15 cellular contexts compared by ENCODE assay signal in genomic region chr19:33953592-33953991, GRCh38.
DNase-seq lines count a peak whose midpoint lies in the region; ATAC-seq and TF ChIP-seq lines count a peak whose summit lies in the region.
"Had no signal": no experiment of that assay in that cellular context is flagged by ENCODE, and none has a peak within 500 bp of the region (broad histone marks: within the 10 kb centered on the region; RNA-seq: fewer than 3 reads in every experiment).

No MANE protein-coding gene starts in this region.

- H3K4me3 Mint-ChIP-seq in WTC11 (no peak overlapping the region), endodermal cell (no peak overlapping the region), osteocyte (ENCODE audit: unreplicated experiment) (no peak overlapping the region)
- H3K4me3 Mint-ChIP-seq: CD8-positive, alpha-beta memory T cell had no signal

- H3K27ac ChIP-seq in endodermal cell (ENCODE audit: low read depth, low read length) = no peak overlapping the region
- H3K27ac ChIP-seq: BLaER1 had no signal

- peaks cover 12% of the 10 kb centered on the region; the same call in 1 of the 2 replicates for H3K4me1 Mint-ChIP-seq in WTC11
- H3K4me1 Mint-ChIP-seq in endodermal cell = peaks cover 12% of the 10 kb centered on the region
- H3K4me1 Mint-ChIP-seq in osteocyte (ENCODE audit: unreplicated experiment) = no peaks in the 10 kb centered on the region
- H3K4me1 Mint-ChIP-seq: CD8-positive, alpha-beta memory T cell had no signal

- H3K36me3 Mint-ChIP-seq in WTC11 (no peaks in the 10 kb centered on the region), endodermal cell (ENCODE audit: low read depth) (no peaks in the 10 kb centered on the region), osteocyte (ENCODE audit: unreplicated experiment) (no peaks in the 10 kb centered on the region)
- H3K36me3 Mint-ChIP-seq: CD8-positive, alpha-beta memory T cell had no signal

- H3K4me3 ChIP-seq in endodermal cell (ENCODE audit: low read length) = no peak overlapping the region
- H3K4me3 ChIP-seq: BLaER1 had no signal

- POLR2A ChIA-PET in WTC11 (lab: Charles Lee) = no interaction called here

- ATAC-seq in WTC11 = peak; percentile 51

- no peaks in the 10 kb centered on the region for H3K9me3 ChIP-seq in endodermal cell (ENCODE audit: control insufficient read depth, low read length)
- H3K9me3 ChIP-seq: BLaER1 had no signal

- TF ChIP-seq CTCF in WTC11 (IDR thresholded peaks at IDR 0.05) (no peak), endodermal cell (conservative IDR thresholded peaks at IDR 0.05) (no peak), osteocyte (IDR thresholded peaks at IDR 0.05) (peak; percentile 13)

- no peak overlapping the region for H3K9ac ChIP-seq in endodermal cell (ENCODE audit: extremely low read depth, low read length, poor library complexity, severe bottlenecking)
- H3K9ac ChIP-seq: BLaER1 had no signal

- H3K9me3 Mint-ChIP-seq in WTC11 = no peaks in the 10 kb centered on the region
- peaks cover 1% of the 10 kb centered on the region for H3K9me3 Mint-ChIP-seq in endodermal cell
- no peaks in the 10 kb centered on the region for H3K9me3 Mint-ChIP-seq in osteocyte (ENCODE audit: unreplicated experiment)
- H3K9me3 Mint-ChIP-seq: CD8-positive, alpha-beta memory T cell had no signal

- H3K27me3 ChIP-seq in endodermal cell (ENCODE audit: control insufficient read depth, insufficient read depth, low read length, poor library complexity, severe bottlenecking) = no peaks in the 10 kb centered on the region
- H3K27me3 ChIP-seq: BLaER1 had no signal

- CTCF ChIA-PET in WTC11 (lab: Charles Lee) = interaction anchor here (0.5 to 1.6 kb wide), 4 partner anchors 18 to 176 kb away, joined by 3 to 6 read pairs (median 4); no protein-coding TSS in a partner anchor

- peaks cover 5% of the 10 kb centered on the region for H3K4me1 ChIP-seq in endodermal cell (ENCODE audit: control insufficient read depth, insufficient read depth, low read length)
- H3K4me1 ChIP-seq: BLaER1 had no signal

- H3K27ac Mint-ChIP-seq in WTC11 = no peak overlapping the region
- H3K27ac Mint-ChIP-seq in endodermal cell = no peak overlapping the region
- H3K27ac Mint-ChIP-seq in osteocyte (ENCODE audit: unreplicated experiment) = no peak overlapping the region
- H3K27ac Mint-ChIP-seq: CD8-positive, alpha-beta memory T cell had no signal

- H3K27me3 Mint-ChIP-seq in WTC11 (ENCODE audit: low read depth) (0 out of 2 replicates have a peak, but pooled peaks cover 2% of the 10 kb centered on the region), endodermal cell (ENCODE audit: insufficient read depth) (no peaks in the 10 kb centered on the region), osteocyte (ENCODE audit: unreplicated experiment) (peaks cover 13% of the 10 kb centered on the region)

- DNase-seq in activated CD8-positive, alpha-beta memory T cell treated with anti-CD3 and anti-CD28 coated beads for 24 hours = peak; percentile 1
- DNase-seq in activated CD8-positive, alpha-beta memory T cell treated with anti-CD3 and anti-CD28 coated beads, Interleukin-2, amount 50 U/mL, for 48 hours = no peak
- DNase-seq in WTC11 (ENCODE audit: low spot score) (no peak), endodermal cell (peak; percentile 26), osteocyte (ENCODE audit: extremely low spot score, unreplicated experiment) (no peak), SHP77 (lab: John Stamatoyannopoulos, UW) (no peak), H4 (ENCODE audit: low spot score) (no peak), NCI-H2227 (lab: John Stamatoyannopoulos, UW; ENCODE audit: unreplicated experiment) (no peak)
- DNase-seq: 8988T; CD8-positive, alpha-beta memory T cell; KG1; NCI-H1092; NCI-H1694 treated with DMSO at 0.1 percent for 48 hours; NCI-H82 had no signal

- no peaks in the 10 kb centered on the region for H3K36me3 ChIP-seq in endodermal cell (ENCODE audit: control insufficient read depth, insufficient read depth, low read length)
- H3K36me3 ChIP-seq: BLaER1 had no signal

- 80 to 82% methylated on average over 3 to 4 of the region's 4 CpGs for WGBS in endodermal cell (ENCODE audit: insufficient coverage in 1 of 2, insufficient read length in 1 of 2), 2 experiments

TF ChIP-seq in WTC11, 78 proteins besides CTCF, POLR2A, EP300 and RAD21:
- TF ChIP-seq FOXK1 (CRISPR knock-in tag; IDR thresholded peaks at IDR 0.05) (no peak), PRDM15 (CRISPR knock-in tag; IDR thresholded peaks at IDR 0.05) (no peak), TEAD4 (CRISPR knock-in tag; IDR thresholded peaks at IDR 0.05) (no peak), EMX1 (CRISPR knock-in tag; IDR thresholded peaks at IDR 0.05) (no peak), NFATC4 (CRISPR knock-in tag; IDR thresholded peaks at IDR 0.05) (no peak), ZNF396 (CRISPR knock-in tag; IDR thresholded peaks at IDR 0.05; ENCODE audit: borderline replicate concordance) (no peak), TP53 (CRISPR knock-in tag; IDR thresholded peaks at IDR 0.05) (no peak), CREB1 (CRISPR knock-in tag; IDR thresholded peaks at IDR 0.05) (no peak)

Comparison
In these comparisons a context has a peak if more than half of its experiments do, and no peak if none do; other contexts are left out.
1. DNase-seq: peak in activated CD8-positive, alpha-beta memory T cell treated with anti-CD3 and anti-CD28 coated beads for 24 hours (single experiment) and endodermal cell (single experiment); none in activated CD8-positive, alpha-beta memory T cell treated with anti-CD3 and anti-CD28 coated beads, Interleukin-2, amount 50 U/mL, for 48 hours (single experiment), WTC11 (single experiment), osteocyte (single experiment), SHP77 (0 of 2), H4 (single experiment) and NCI-H2227 (single experiment).